In the genomic region with DNA sequence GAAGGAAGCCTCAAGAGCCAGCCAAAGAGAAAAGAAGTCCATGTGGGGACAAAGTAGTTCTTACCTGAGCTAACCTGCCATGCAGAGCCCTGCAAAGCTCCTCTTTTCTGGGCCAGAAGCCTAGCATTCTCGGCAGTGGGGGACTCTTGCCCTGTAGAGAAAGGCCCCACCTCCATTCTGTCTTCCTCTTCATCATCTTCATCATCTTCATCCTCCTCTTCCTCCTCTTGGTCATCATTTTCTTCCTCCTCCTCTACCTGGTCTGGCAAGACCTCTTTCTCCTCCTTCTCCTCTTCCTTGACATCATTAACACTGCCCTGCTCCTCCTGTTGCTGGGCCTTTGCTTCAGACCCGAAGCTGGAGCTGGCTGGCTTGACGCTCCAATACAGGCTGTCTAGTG, we compare ENCODE assay signal across 27 cellular contexts.
"Had no signal": no experiment of that assay in that cellular context is flagged by ENCODE, and none has a peak within 500 bp of the region (broad histone marks: within the 10 kb centered on the region; RNA-seq: fewer than 3 reads in every experiment).

No MANE protein-coding gene starts in this region.

- H3K27ac ChIP-seq: colonic mucosa, coronary artery, epithelial cell of prostate, esophagus muscularis mucosa, esophagus squamous epithelium, foreskin keratinocyte, gastrocnemius medialis, gastroesophageal sphincter, heart left ventricle, heart right ventricle had no signal

- ATAC-seq: effector memory CD8-positive, alpha-beta T cell; esophagus mucosa; foreskin keratinocyte; gastrocnemius medialis; gastroesophageal sphincter; heart left ventricle; heart right ventricle had no signal

- H3K4me1 ChIP-seq: colonic mucosa, esophagus muscularis mucosa, esophagus squamous epithelium, foreskin keratinocyte, gastrocnemius medialis, gastroesophageal sphincter, heart left ventricle, heart right ventricle had no signal

- H3K4me3 ChIP-seq: colonic mucosa, coronary artery, esophagus muscularis mucosa, esophagus squamous epithelium, gastrocnemius medialis, gastroesophageal sphincter, heart left ventricle, heart right ventricle had no signal

- H3K27me3 ChIP-seq: colonic mucosa, esophagus muscularis mucosa, esophagus squamous epithelium, foreskin keratinocyte, gastrocnemius medialis, gastroesophageal sphincter, heart left ventricle had no signal

- DNase-seq: colonic mucosa; cortex of kidney; dermis blood vessel endothelial cell; effector CD4-positive, alpha-beta T cell; effector CD8-positive, alpha-beta T cell; effector memory CD4-positive, alpha-beta T cell; effector memory CD8-positive, alpha-beta T cell; endodermal cell; erythroblast; esophagus squamous epithelium; foreskin fibroblast; foreskin keratinocyte; foreskin melanocyte; gastrocnemius medialis; glutamatergic neuron; head of caudate nucleus; heart left ventricle; heart right ventricle had no signal

- H3K9me3 ChIP-seq: colonic mucosa, esophagus muscularis mucosa, esophagus squamous epithelium, gastrocnemius medialis, gastroesophageal sphincter, heart left ventricle, heart right ventricle had no signal

- H3K36me3 ChIP-seq: colonic mucosa had no signal

- FAIRE-seq: colon, endometrium, endothelial cell of umbilical vein, frontal cortex had no signal
